ENCODE assay signal across 9 cellular contexts in genomic region chr17:76268991-76269981, GRCh38. TPM values are rescaled to one million over a fixed set of nuclear protein-coding genes. Genes with fewer than 3 reads are reported as not detected.
DNase-seq lines count a peak whose midpoint lies in the region; ATAC-seq and TF ChIP-seq lines count a peak whose summit lies in the region.
"Had no signal": no experiment of that assay in that cellular context is flagged by ENCODE, and none has a peak within 500 bp of the region (broad histone marks: within the 10 kb centered on the region; RNA-seq: fewer than 3 reads in every experiment).

No MANE protein-coding gene starts in this region.

- ATAC-seq in DND-41 (ENCODE audit: insufficient read depth, low read depth) (no peak), HG03196 (IDR thresholded peaks at IDR 0.05; ENCODE audit: unreplicated experiment) (no peak), GM19328 (IDR thresholded peaks at IDR 0.05; ENCODE audit: unreplicated experiment) (no peak), GM19463 (IDR thresholded peaks at IDR 0.05; ENCODE audit: unreplicated experiment) (no peak)

- H3K23ac ChIP-seq in neuronal stem cell (ENCODE audit: low read depth, low read length, poor library complexity), result peak overlapping the region; percentile 31

- no peak overlapping the region for H2BK120ac ChIP-seq in neuronal stem cell (ENCODE audit: low read depth, low read length)

- H3K9me3 ChIP-seq in DND-41 (ENCODE audit: insufficient read depth, low read length, severe bottlenecking) (no peaks in the 10 kb centered on the region), KOPT-K1 (ENCODE audit: insufficient read depth, low read length, poor library complexity, severe bottlenecking) (no peaks in the 10 kb centered on the region), neuronal stem cell (replicated peaks in 1 of 2; ENCODE audit: control insufficient read depth in 2 of 2, insufficient read depth in 1 of 2, low read depth in 1 of 2, low read length in 2 of 2) (peaks cover 0 to 1% of the 10 kb centered on the region in 2 donors)

- POLR2A ChIA-PET in MCF 10A (lab: Yijun Ruan, JAX), result interaction anchor here (0.6 to 1.4 kb wide), 2 partner anchors 64 to 167 kb away, joined by 3 to 4 read pairs; no protein-coding TSS in a partner anchor

- intact Hi-C loops in MCF 10A (cut with micrococcal nuclease), result loop anchor here (2.0 kb wide), 1 partner anchor 20 kb away; no protein-coding TSS in a partner anchor

- H3K27me3 ChIP-seq in DND-41 (ENCODE audit: insufficient read depth, low read length, poor library complexity) (no peaks in the 10 kb centered on the region), neuronal stem cell (ENCODE audit: control insufficient read depth in 3 of 3, insufficient read depth in 3 of 3, low read depth in 1 of 3, low read length in 3 of 3) (no peaks in the 10 kb centered on the region)

- TF ChIP-seq CTCF in DND-41 (IDR thresholded peaks at IDR 0.05; ENCODE audit: borderline replicate concordance, extremely low read depth, low read length, poor library complexity, severe bottlenecking) (no peak), MCF 10A (IDR thresholded peaks at IDR 0.05; ENCODE audit: unreplicated experiment) (no peak)

- peaks cover 7% of the 10 kb centered on the region for H3K4me1 Mint-ChIP-seq in MCF 10A (ENCODE audit: insufficient read depth, unreplicated experiment)

- H2AFZ ChIP-seq in DND-41 (ENCODE audit: low read depth, low read length) (no peak overlapping the region), neuronal stem cell (ENCODE audit: low read length) (no peak overlapping the region)

- peak overlapping the region; percentile 60 for H3K27ac ChIP-seq in DND-41 (ENCODE audit: low read length)
- peak overlapping the region; percentile 84 for H3K27ac ChIP-seq in KOPT-K1 (ENCODE audit: low read depth, low read length, poor library complexity, severe bottlenecking)
- H3K27ac ChIP-seq in neuronal stem cell (replicated peaks; ENCODE audit: low read length), result no peak overlapping the region

- H3K9ac ChIP-seq in DND-41 (ENCODE audit: low read depth, low read length), result no peak overlapping the region; the same call in 1 of the 2 replicates
- peak overlapping the region; percentile 24 for H3K9ac ChIP-seq in neuronal stem cell (ENCODE audit: low read depth, low read length, poor library complexity)

- DNase-seq in DND-41 (no peak), MCF 10A (ENCODE audit: unreplicated experiment) (no peak), neuronal stem cell (ENCODE audit: low spot score) (no peak)
- DNase-seq in stimulated activated CD4-positive, alpha-beta T cell treated with anti-CD3 and anti-CD28 coated beads, Interleukin-2, amount 100 ng/mL, for 24 hours, result no peak
- DNase-seq: NCI-H82 had no signal

- peak overlapping the region; percentile 41 for H3K4me2 ChIP-seq in DND-41 (ENCODE audit: insufficient read depth, low read length)
- no peak overlapping the region for H3K4me2 ChIP-seq in neuronal stem cell (ENCODE audit: insufficient read depth, low read length, poor library complexity, severe bottlenecking)

- H3K9me3 Mint-ChIP-seq in MCF 10A (ENCODE audit: unreplicated experiment), result no peaks in the 10 kb centered on the region

- no peak overlapping the region for H3K14ac ChIP-seq in neuronal stem cell (ENCODE audit: low read length)

- peak overlapping the region; percentile 90 for H3K27ac Mint-ChIP-seq in MCF 10A (ENCODE audit: low read depth, unreplicated experiment)

- no peak overlapping the region for H2BK15ac ChIP-seq in neuronal stem cell (ENCODE audit: low read length)

- H3K4ac ChIP-seq in neuronal stem cell (ENCODE audit: low read length), result no peak overlapping the region

- peaks cover 19% of the 10 kb centered on the region for H3K79me1 ChIP-seq in neuronal stem cell (ENCODE audit: low read depth, low read length)

- H2AK5ac ChIP-seq in neuronal stem cell (ENCODE audit: low read depth, low read length), result peak overlapping the region; percentile 21

- no peaks in the 10 kb centered on the region for H3K27me3 Mint-ChIP-seq in MCF 10A (ENCODE audit: insufficient read depth, unreplicated experiment)

- H2BK12ac ChIP-seq in neuronal stem cell (ENCODE audit: low read length), result no peak overlapping the region

- no peak overlapping the region for H3K4me3 Mint-ChIP-seq in MCF 10A (ENCODE audit: unreplicated experiment)

- H4K91ac ChIP-seq in neuronal stem cell (ENCODE audit: low read depth, low read length, poor library complexity), result no peak overlapping the region

- no TSS peak for BruUV-seq in MCF 10A (replicated peaks; lab: Mats Ljungman, UMichigan)

- H3K4me3 ChIP-seq in DND-41 (ENCODE audit: low read depth in 1 of 2, low read length in 2 of 2) (0 out of 4 replicates have a peak overlapping the region, but pooled peaks of 1 of the 2 experiments have one; percentile 12), neuronal stem cell (ENCODE audit: low read length in 2 of 2) (no peak overlapping the region)

- H3K4me1 ChIP-seq in DND-41 (ENCODE audit: insufficient read depth, low read length) (peaks cover 50% of the 10 kb centered on the region), neuronal stem cell (ENCODE audit: control insufficient read depth in 2 of 2, insufficient read depth in 1 of 2, low read depth in 1 of 2, low read length in 2 of 2) (peaks cover 24 to 30% of the 10 kb centered on the region in 2 donors)

- CTCF ChIA-PET in MCF 10A (lab: Yijun Ruan, JAX), result interaction anchor here (0.6 to 6.0 kb wide), 5 partner anchors 10 to 148 kb away, joined by 3 to 51 read pairs (median 3); no protein-coding TSS in a partner anchor

- peaks cover 54% of the 10 kb centered on the region for H3K79me2 ChIP-seq in DND-41 (ENCODE audit: insufficient read depth, low read length)

- no CpG with 5 or more reads among the region's 12 CpGs for WGBS in neuronal stem cell (ENCODE audit: extremely low coverage in 2 of 2, insufficient read length in 2 of 2, insufficient replicate concordance in 1 of 2), 2 donors

- no peak overlapping the region for H3K18ac ChIP-seq in neuronal stem cell (ENCODE audit: low read length)

- peaks cover 60% of the 10 kb centered on the region for H3K36me3 ChIP-seq in DND-41 (ENCODE audit: insufficient read depth, low read length)
- H3K36me3 ChIP-seq in KOPT-K1 (ENCODE audit: insufficient read depth, low read length), result peaks cover 70% of the 10 kb centered on the region
- peaks cover 8 to 51% of the 10 kb centered on the region in 2 donors for H3K36me3 ChIP-seq in neuronal stem cell (replicated peaks in 1 of 2; ENCODE audit: control insufficient read depth in 2 of 2, insufficient read depth in 2 of 2, low read length in 2 of 2)

- peaks cover 43% of the 10 kb centered on the region for H3K36me3 Mint-ChIP-seq in MCF 10A (ENCODE audit: insufficient read depth, unreplicated experiment)

- no peak overlapping the region for H2BK5ac ChIP-seq in neuronal stem cell (ENCODE audit: low read length)

- H4K20me1 ChIP-seq in DND-41 (ENCODE audit: insufficient read depth, low read length), result peaks cover 52% of the 10 kb centered on the region

- no peak overlapping the region for H4K8ac ChIP-seq in neuronal stem cell (ENCODE audit: low read depth, low read length)

RNA-seq across cellular contexts. Expression of gene UBALD2, which starts 4.1 kb away (rescaled TPM):
- 84.9 and 109 TPM in 2 replicates for total RNA-seq in MCF 10A (2022)
- polyA plus RNA-seq in neuronal stem cell (2013, experiment 1 of 2), result 43.3 TPM
- polyA plus RNA-seq in neuronal stem cell (2013, experiment 2 of 2), result 46.8 TPM

RNA-seq across cellular contexts. Expression of gene RNF157, which starts 29.0 kb away (rescaled TPM):
- total RNA-seq in MCF 10A (2022), result 0.17 and 0.44 TPM in 2 replicates
- polyA plus RNA-seq in neuronal stem cell (2013, experiment 1 of 2), result 28.7 TPM
- 29.6 TPM for polyA plus RNA-seq in neuronal stem cell (2013, experiment 2 of 2)

RNA-seq across cellular contexts. Expression of gene QRICH2, which starts 38.8 kb away (rescaled TPM):
- 0.56 and 3.2 TPM in 2 replicates for total RNA-seq in MCF 10A (2022)
- polyA plus RNA-seq in neuronal stem cell (2013, experiment 1 of 2), result 1.8 TPM
- polyA plus RNA-seq in neuronal stem cell (2013, experiment 2 of 2), result 1.6 TPM
